ENCODE assay signal across 25 cellular contexts in the genomic region with DNA sequence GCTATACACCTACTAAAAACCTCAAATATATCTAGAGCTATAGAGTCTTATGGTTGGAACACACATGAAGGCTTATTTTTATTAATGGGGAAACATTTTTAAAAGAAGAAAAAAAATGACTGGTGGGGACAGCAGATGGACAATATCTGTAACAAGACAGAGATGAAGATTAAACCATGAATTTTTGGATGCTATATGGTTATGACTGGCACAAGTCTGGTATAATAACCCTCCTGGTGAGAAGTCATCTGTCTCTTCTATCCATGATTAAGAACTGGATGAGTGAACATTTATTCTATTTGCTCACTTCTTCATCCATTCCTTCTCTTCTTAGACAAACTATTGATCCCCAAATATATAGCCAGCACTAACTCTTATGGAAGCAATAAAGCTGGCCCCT.
"Had no signal": no experiment of that assay in that cellular context is flagged by ENCODE, and none has a peak within 500 bp of the region (broad histone marks: within the 10 kb centered on the region; RNA-seq: fewer than 3 reads in every experiment).

No MANE protein-coding gene starts in this region.

- DNase-seq: natural killer cell; occipital lobe; ovary; posterior cingulate gyrus; psoas muscle; right cardiac atrium; right lobe of liver; sigmoid colon; small intestine; stimulated activated CD4-positive, alpha-beta T cell treated with anti-CD3 and anti-CD28 coated beads, Interleukin-15, amount 100 ng/mL, for 24 hours; stimulated activated CD4-positive, alpha-beta T cell treated with anti-CD3 and anti-CD28 coated beads, Interleukin-2, amount 100 ng/mL, for 24 hours; stimulated activated CD4-positive, alpha-beta T cell treated with anti-CD3 and anti-CD28 coated beads, Interleukin-2, amount 100 ng/mL, for 48 hours; stimulated activated CD4-positive, alpha-beta T cell treated with anti-CD3 and anti-CD28 coated beads, Interleukin-4, amount 100 ng/mL, for 24 hours; stimulated activated naive B cell treated with anti-CD40 and anti-IgM and Interleukin-4, amounts not matched to agents 10 μg/mL and 1 μg/mL and 100 μg/mL, for 72 hours; stimulated activated naive CD4-positive, alpha-beta T cell treated with Interleukin-2 at 50 U/mL for 16 hours; stomach; thyroid gland; upper lobe of right lung; uterus had no signal

- H3K27ac Mint-ChIP-seq: natural killer cell; nephron; neural progenitor cell; progenitor cell of endocrine pancreas; stimulated activated effector memory CD8-positive, alpha-beta T cell treated with anti-CD3 and anti-CD28 coated beads, Interleukin-12 subunit alpha, Interleukin-12 subunit beta, amount 100 ng/mL, for 72 hours; stimulated activated naive B cell treated with anti-CD40 and anti-IgM and Interleukin-4, amounts not matched to agents 10 μg/mL and 1 μg/mL and 100 μg/mL, for 72 hours; stimulated activated naive CD8-positive, alpha-beta T cell treated with anti-CD3 and anti-CD28 coated beads, Interleukin-15, Interleukin-2, amounts not matched to agents 100 ng/mL and 50 ng/mL, for 24 hours; type B pancreatic cell had no signal

- H3K9me3 Mint-ChIP-seq: natural killer cell; stimulated activated effector memory CD8-positive, alpha-beta T cell treated with anti-CD3 and anti-CD28 coated beads, Interleukin-12 subunit alpha, Interleukin-12 subunit beta, amount 100 ng/mL, for 72 hours; stimulated activated naive B cell treated with anti-CD40 and anti-IgM and Interleukin-4, amounts not matched to agents 10 μg/mL and 1 μg/mL and 100 μg/mL, for 72 hours; stimulated activated naive CD8-positive, alpha-beta T cell treated with anti-CD3 and anti-CD28 coated beads, Interleukin-15, Interleukin-2, amounts not matched to agents 100 ng/mL and 50 ng/mL, for 24 hours; type B pancreatic cell had no signal

- H3K36me3 Mint-ChIP-seq: natural killer cell; neural progenitor cell; stimulated activated effector memory CD8-positive, alpha-beta T cell treated with anti-CD3 and anti-CD28 coated beads, Interleukin-12 subunit alpha, Interleukin-12 subunit beta, amount 100 ng/mL, for 72 hours; stimulated activated naive B cell treated with anti-CD40 and anti-IgM and Interleukin-4, amounts not matched to agents 10 μg/mL and 1 μg/mL and 100 μg/mL, for 72 hours; type B pancreatic cell had no signal

- H3K27me3 Mint-ChIP-seq: progenitor cell of endocrine pancreas; stimulated activated naive CD8-positive, alpha-beta T cell treated with anti-CD3 and anti-CD28 coated beads, Interleukin-15, Interleukin-2, amounts not matched to agents 100 ng/mL and 50 ng/mL, for 24 hours; type B pancreatic cell had no signal

- H3K4me1 Mint-ChIP-seq: nephron had no signal

- H3K4me3 Mint-ChIP-seq: natural killer cell; nephron; neural progenitor cell; stimulated activated effector memory CD8-positive, alpha-beta T cell treated with anti-CD3 and anti-CD28 coated beads, Interleukin-12 subunit alpha, Interleukin-12 subunit beta, amount 100 ng/mL, for 72 hours; stimulated activated naive B cell treated with anti-CD40 and anti-IgM and Interleukin-4, amounts not matched to agents 10 μg/mL and 1 μg/mL and 100 μg/mL, for 72 hours; stimulated activated naive CD8-positive, alpha-beta T cell treated with anti-CD3 and anti-CD28 coated beads, Interleukin-15, Interleukin-2, amounts not matched to agents 100 ng/mL and 50 ng/mL, for 24 hours; type B pancreatic cell had no signal
